8 cellular contexts compared by ENCODE assay signal in the genomic region with DNA sequence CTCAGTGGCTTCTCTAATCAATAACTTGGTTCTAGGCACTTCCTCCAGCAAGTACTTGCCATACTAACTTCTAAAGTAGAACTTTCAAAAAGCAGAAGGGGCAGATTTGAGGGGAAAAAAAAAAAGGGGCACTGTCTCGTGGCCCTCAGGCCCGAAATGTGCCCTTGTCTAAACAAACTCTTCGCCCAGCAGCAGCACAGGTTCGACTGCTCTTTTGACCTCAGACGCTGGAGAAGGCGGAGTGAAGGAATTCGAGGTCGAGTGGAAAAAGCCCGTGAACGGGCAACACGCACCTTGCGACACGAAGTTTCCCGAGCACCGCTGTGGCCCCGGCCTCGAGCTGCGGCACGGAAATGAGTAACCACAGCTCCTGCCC. TPM values are rescaled to one million over a fixed set of nuclear protein-coding genes. Genes with fewer than 3 reads are reported as not detected.
DNase-seq lines count a peak whose midpoint lies in the region; ATAC-seq and TF ChIP-seq lines count a peak whose summit lies in the region.

No MANE protein-coding gene starts in this region.

- H3K4me1 ChIP-seq in SK-N-SH (ENCODE audit: control insufficient read depth in 1 of 2, insufficient read depth in 2 of 2, low read depth in 1 of 2, low read length in 1 of 2) (peaks cover 0 to 17% of the 10 kb centered on the region in 2 experiments; a peak in 2 of 4 replicates), HUES48 (ENCODE audit: control insufficient read depth, insufficient read depth, low read length) (peaks cover 10% of the 10 kb centered on the region), suprapubic skin (peaks cover 33% of the 10 kb centered on the region)

- H3K27me3 ChIP-seq in SK-N-SH (ENCODE audit: insufficient read depth) (no peaks in the 10 kb centered on the region), HUES48 (ENCODE audit: control insufficient read depth, insufficient read depth, low read length) (peaks cover 14% of the 10 kb centered on the region), suprapubic skin (no peaks in the 10 kb centered on the region)

- 1% methylated on average over 14 of the region's 19 CpGs for WGBS in SK-N-SH (ENCODE audit: low lambda C conversion rate)
- WGBS in suprapubic skin, result 1% methylated on average over 19 of the region's 19 CpGs

- no peaks in the 10 kb centered on the region for H3F3A ChIP-seq in SK-N-SH (replicated peaks; ENCODE audit: insufficient read depth)

- CTCF ChIA-PET in SK-N-SH (lab: Yijun Ruan, JAX), result interaction anchor here (0.6 to 9.1 kb wide), 9 partner anchors 16 to 347 kb away, joined by 3 to 80 read pairs (median 5); a partner anchor contains a TSS

- H3K9me2 ChIP-seq in SK-N-SH, result no peaks in the 10 kb centered on the region

- peak overlapping the region; percentile 86 to 88 for H3K4me3 ChIP-seq in SK-N-SH (ENCODE audit: low read depth in 2 of 2, low read length in 1 of 2)
- H3K4me3 ChIP-seq in HUES48 (ENCODE audit: low read depth, low read length), result peak overlapping the region; percentile 81
- H3K4me3 ChIP-seq in suprapubic skin, result peak overlapping the region; percentile 90

- H3K9me3 ChIP-seq in SK-N-SH (no peaks in the 10 kb centered on the region), HUES48 (ENCODE audit: control insufficient read depth, insufficient read depth, low read length) (no peaks in the 10 kb centered on the region), suprapubic skin (no peaks in the 10 kb centered on the region)

- no peaks in the 10 kb centered on the region for H3K9me3 Mint-ChIP-seq in activated naive CD8-positive, alpha-beta T cell (ENCODE audit: low read depth)

- peak overlapping the region; percentile 87 for H3K27ac Mint-ChIP-seq in activated naive CD8-positive, alpha-beta T cell

- H3K36me3 Mint-ChIP-seq in activated naive CD8-positive, alpha-beta T cell, result peaks cover 10% of the 10 kb centered on the region

- H3K4me1 Mint-ChIP-seq in activated naive CD8-positive, alpha-beta T cell (ENCODE audit: low read depth), result peaks cover 51% of the 10 kb centered on the region

- H3K27ac ChIP-seq in SK-N-SH (ENCODE audit: low read depth in 2 of 2, low read length in 1 of 2) (peak overlapping the region; percentile 67; a peak in 2 of 4 replicates), HUES48 (ENCODE audit: low read depth, low read length) (no peak overlapping the region), suprapubic skin (peak overlapping the region; percentile 93)

- ATAC-seq in SK-N-SH treated with all-trans-retinoic acid at 6 μM for 48 hours, result no peak; the same call in 2 of the 3 replicates
- peak; percentile 11 for ATAC-seq in left lobe of liver

- H3K9ac ChIP-seq in SK-N-SH, result peak overlapping the region; percentile 91
- H3K9ac ChIP-seq in HUES48 (ENCODE audit: low read depth, low read length), result peak overlapping the region; percentile 62

- H3K36me3 ChIP-seq in SK-N-SH (replicated peaks in 1 of 2; ENCODE audit: control insufficient read depth in 1 of 2, insufficient read depth in 2 of 2, low read length in 1 of 2) (peaks cover 11 to 28% of the 10 kb centered on the region in 2 experiments), HUES48 (ENCODE audit: control insufficient read depth, insufficient read depth, low read length) (peaks cover 26% of the 10 kb centered on the region), suprapubic skin (peaks cover 20% of the 10 kb centered on the region)

- no peak for TF ChIP-seq POLR2A in suprapubic skin (IDR thresholded peaks at IDR 0.05)

- peaks cover 51% of the 10 kb centered on the region for H3K79me2 ChIP-seq in SK-N-SH (ENCODE audit: insufficient read depth)

- peak overlapping the region; percentile 95 for H3K4me3 Mint-ChIP-seq in activated naive CD8-positive, alpha-beta T cell

- POLR2A ChIA-PET in SK-N-SH (lab: Yijun Ruan, JAX), result interaction anchor here (1.2 to 2.2 kb wide), 6 partner anchors 8 to 347 kb away, joined by 3 to 14 read pairs (median 4); a partner anchor contains a TSS

- H4K20me1 ChIP-seq in SK-N-SH (ENCODE audit: insufficient read depth), result peaks cover 25% of the 10 kb centered on the region

- peak overlapping the region; percentile 99 for H3K4me2 ChIP-seq in SK-N-SH

- TF ChIP-seq EP300 in SK-N-SH (IDR thresholded peaks at IDR 0.05; ENCODE audit: borderline replicate concordance in 1 of 2, low read depth in 1 of 2, low read length in 1 of 2) (no peak), suprapubic skin (IDR thresholded peaks at IDR 0.05) (no peak)

- H2AFZ ChIP-seq in SK-N-SH (ENCODE audit: low read depth), result no peak overlapping the region

- H3K27me3 Mint-ChIP-seq in activated naive CD8-positive, alpha-beta T cell, result no peaks in the 10 kb centered on the region

- TF ChIP-seq CTCF in SK-N-SH (IDR thresholded peaks at IDR 0.05) (no peak), suprapubic skin (IDR thresholded peaks at IDR 0.05) (no peak)

- TF ChIP-seq RAD21 in SK-N-SH (IDR thresholded peaks at IDR 0.05; ENCODE audit: low read length), result no peak

- no peak for DNase-seq in SK-N-SH
- DNase-seq in left lobe of liver (ENCODE audit: low spot score), result peak; percentile 69
- DNase-seq in suprapubic skin (ENCODE audit: low spot score in 2 of 2), result peak in 1 of 2 donors; percentile 82
- DNase-seq in C1 segment of cervical spinal cord (lab: John Stamatoyannopoulos, UW), result no peak
- DNase-seq in foreskin melanocyte, result no peak

TF ChIP-seq in SK-N-SH, 30 proteins besides CTCF, POLR2A, EP300 and RAD21:
- TF ChIP-seq NRF1 (IDR thresholded peaks at IDR 0.05; ENCODE audit: low read depth, low read length) (no peak), TAF1 (IDR thresholded peaks at IDR 0.05; ENCODE audit: borderline replicate concordance, low read depth, low read length) (no peak), NFIC (IDR thresholded peaks at IDR 0.05; ENCODE audit: borderline replicate concordance) (no peak), EZH2phosphoT487 (IDR thresholded peaks at IDR 0.05; ENCODE audit: borderline replicate concordance, low read depth) (no peak), RCOR1 (IDR thresholded peaks at IDR 0.05; ENCODE audit: low read length) (no peak), CHD2 (IDR thresholded peaks at IDR 0.05; ENCODE audit: low read length, partially characterized antibody) (no peak), TEAD4 (IDR thresholded peaks at IDR 0.05; ENCODE audit: borderline replicate concordance, insufficient read depth) (no peak)
- TF ChIP-seq, protein P1, sequence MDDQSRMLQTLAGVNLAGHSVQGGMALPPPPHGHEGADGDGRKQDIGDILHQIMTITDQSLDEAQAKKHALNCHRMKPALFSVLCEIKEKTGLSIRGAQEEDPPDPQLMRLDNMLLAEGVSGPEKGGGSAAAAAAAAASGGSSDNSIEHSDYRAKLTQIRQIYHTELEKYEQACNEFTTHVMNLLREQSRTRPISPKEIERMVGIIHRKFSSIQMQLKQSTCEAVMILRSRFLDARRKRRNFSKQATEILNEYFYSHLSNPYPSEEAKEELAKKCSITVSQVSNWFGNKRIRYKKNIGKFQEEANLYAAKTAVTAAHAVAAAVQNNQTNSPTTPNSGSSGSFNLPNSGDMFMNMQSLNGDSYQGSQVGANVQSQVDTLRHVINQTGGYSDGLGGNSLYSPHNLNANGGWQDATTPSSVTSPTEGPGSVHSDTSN (IDR thresholded peaks at IDR 0.05), result no peak
- TF ChIP-seq, protein P2, sequence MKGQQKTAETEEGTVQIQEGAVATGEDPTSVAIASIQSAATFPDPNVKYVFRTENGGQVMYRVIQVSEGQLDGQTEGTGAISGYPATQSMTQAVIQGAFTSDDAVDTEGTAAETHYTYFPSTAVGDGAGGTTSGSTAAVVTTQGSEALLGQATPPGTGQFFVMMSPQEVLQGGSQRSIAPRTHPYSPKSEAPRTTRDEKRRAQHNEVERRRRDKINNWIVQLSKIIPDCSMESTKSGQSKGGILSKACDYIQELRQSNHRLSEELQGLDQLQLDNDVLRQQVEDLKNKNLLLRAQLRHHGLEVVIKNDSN (IDR thresholded peaks at IDR 0.05; ENCODE audit: borderline replicate concordance, low read depth), result no peak

TF ChIP-seq in SK-N-SH treated with all-trans-retinoic acid at 6 μM for 48 hours, 23 proteins besides CTCF, POLR2A, EP300 and RAD21 (continues in another document):
- no peak for TF ChIP-seq PPARA (CRISPR knock-in tag; IDR thresholded peaks at IDR 0.05; ENCODE audit: borderline replicate concordance)
- TF ChIP-seq GLIS3 (CRISPR knock-in tag; IDR thresholded peaks at IDR 0.05), result no peak
- TF ChIP-seq, protein P3, sequence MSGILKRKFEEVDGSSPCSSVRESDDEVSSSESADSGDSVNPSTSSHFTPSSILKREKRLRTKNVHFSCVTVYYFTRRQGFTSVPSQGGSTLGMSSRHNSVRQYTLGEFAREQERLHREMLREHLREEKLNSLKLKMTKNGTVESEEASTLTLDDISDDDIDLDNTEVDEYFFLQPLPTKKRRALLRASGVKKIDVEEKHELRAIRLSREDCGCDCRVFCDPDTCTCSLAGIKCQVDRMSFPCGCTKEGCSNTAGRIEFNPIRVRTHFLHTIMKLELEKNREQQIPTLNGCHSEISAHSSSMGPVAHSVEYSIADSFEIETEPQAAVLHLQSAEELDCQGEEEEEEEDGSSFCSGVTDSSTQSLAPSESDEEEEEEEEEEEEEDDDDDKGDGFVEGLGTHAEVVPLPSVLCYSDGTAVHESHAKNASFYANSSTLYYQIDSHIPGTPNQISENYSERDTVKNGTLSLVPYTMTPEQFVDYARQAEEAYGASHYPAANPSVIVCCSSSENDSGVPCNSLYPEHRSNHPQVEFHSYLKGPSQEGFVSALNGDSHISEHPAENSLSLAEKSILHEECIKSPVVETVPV (CRISPR knock-in tag; IDR thresholded peaks at IDR 0.05), result no peak
- TF ChIP-seq ZNF8 (CRISPR knock-in tag; IDR thresholded peaks at IDR 0.05), result no peak
- TF ChIP-seq ZNF70 (CRISPR knock-in tag; IDR thresholded peaks at IDR 0.05), result no peak
- TF ChIP-seq TOX (CRISPR knock-in tag; IDR thresholded peaks at IDR 0.05; ENCODE audit: borderline replicate concordance), result no peak
- no peak for TF ChIP-seq ZFP30 (CRISPR knock-in tag; IDR thresholded peaks at IDR 0.05)

RNA-seq across cellular contexts. Expression of a gene that starts 0.7 kb away (rescaled TPM):
- 29.8 and 32.8 TPM in 2 replicates for polyA plus RNA-seq in SK-N-SH (2012; rRNA removed)
- 40.0 and 49.0 TPM in 2 replicates for polyA plus RNA-seq in SK-N-SH (2012; cell fraction: cytosol; rRNA removed)
- 13.1 and 20.5 TPM in 2 replicates for polyA plus RNA-seq in SK-N-SH (2012; cell fraction: nucleus; rRNA removed)
- total RNA-seq in left lobe of liver (37.3 TPM), suprapubic skin (10 to 100 TPM; 18.2 to 32.4 (median 25.3) TPM)

RNA-seq across cellular contexts. Expression of a gene that starts 24.0 kb away (rescaled TPM):
- 6.0 and 8.0 TPM in 2 replicates for polyA plus RNA-seq in SK-N-SH (2012; rRNA removed)
- polyA plus RNA-seq in SK-N-SH (2012; cell fraction: cytosol; rRNA removed), result 7.2 and 8.0 TPM in 2 replicates
- polyA plus RNA-seq in SK-N-SH (2012; cell fraction: nucleus; rRNA removed), result 6.0 and 7.2 TPM in 2 replicates
- 18.6 TPM for total RNA-seq in left lobe of liver
- 10 to 100 TPM; 17.5 to 26.6 (median 23.9) TPM for total RNA-seq in suprapubic skin
